In the genomic region with DNA sequence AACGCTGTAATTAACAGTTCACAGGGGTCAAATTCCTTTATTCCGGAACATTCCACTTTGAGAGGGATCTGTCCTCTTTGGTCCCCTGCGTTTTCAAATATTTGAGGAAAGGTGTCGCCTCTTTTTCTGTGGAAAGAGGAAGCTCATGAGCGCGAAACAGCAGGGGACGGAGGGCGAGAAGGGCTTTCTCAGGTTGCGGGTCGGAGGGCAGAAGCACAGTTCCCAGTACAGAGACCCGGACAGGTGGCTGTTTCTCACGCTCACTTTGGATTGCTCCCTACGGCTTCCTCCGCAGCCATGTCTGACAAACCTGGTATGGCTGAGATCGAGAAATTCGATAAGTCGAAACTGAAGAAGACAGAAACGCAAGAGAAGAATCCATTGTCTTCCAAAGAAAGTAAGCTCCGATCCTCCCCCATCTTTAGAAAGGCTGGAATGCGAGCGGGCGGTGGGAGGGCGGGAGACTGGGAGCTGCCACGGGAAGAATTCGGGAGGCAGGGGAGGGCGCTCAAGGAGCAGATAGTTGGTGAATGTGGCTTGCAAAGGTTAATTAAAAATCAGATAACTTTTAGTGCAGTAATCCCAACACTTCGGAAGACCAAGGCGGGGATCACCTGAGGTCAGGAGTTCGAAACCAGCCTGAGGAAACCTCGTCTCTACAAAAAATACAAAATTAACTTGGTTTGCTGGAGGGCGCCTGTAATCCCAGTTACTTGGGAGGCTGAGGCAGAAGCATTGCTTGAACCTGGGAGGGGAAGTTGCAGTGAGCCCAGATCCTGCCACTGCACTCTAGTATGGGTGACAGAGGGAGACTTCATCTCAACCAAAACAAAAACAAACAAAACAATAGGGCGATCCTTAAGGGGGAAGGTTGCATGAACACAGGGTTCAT, we compare ENCODE assay signal across 9 cellular contexts. TPM values are rescaled to one million over a fixed set of nuclear protein-coding genes. Genes with fewer than 3 reads are reported as not detected.
DNase-seq lines count a peak whose midpoint lies in the region; ATAC-seq lines count a peak whose summit lies in the region.
"Had no signal": no experiment of that assay in that cellular context is flagged by ENCODE, and none has a peak within 500 bp of the region (broad histone marks: within the 10 kb centered on the region; RNA-seq: fewer than 3 reads in every experiment).

No MANE protein-coding gene starts in this region.

- DNase-seq in Ammon's horn (ENCODE audit: low spot score) (peak; percentile 62), left lobe of liver (ENCODE audit: low spot score) (peak; percentile 46), SK-N-DZ (ENCODE audit: low spot score) (no peak), kidney tubule cell (ENCODE audit: low spot score) (no peak), NCI-H128 (lab: John Stamatoyannopoulos, UW; ENCODE audit: unreplicated experiment) (no peak), DMS53 (lab: John Stamatoyannopoulos, UW) (no peak)
- DNase-seq in activated naive CD4-positive, alpha-beta T cell treated with anti-CD3 and anti-CD28 coated beads, Interleukin-2, amount 50 U/mL, for 72 hours (ENCODE audit: low spot score in 2 of 2): no peak
- DNase-seq: naive B cell had no signal

- peaks cover 0 to 9% of the 10 kb centered on the region in 2 donors for H3K36me3 Mint-ChIP-seq in activated naive CD4-positive, alpha-beta T cell treated with anti-CD3 and anti-CD28 coated beads, Interleukin-2, amount 50 U/mL, for 72 hours
- H3K36me3 Mint-ChIP-seq: naive B cell had no signal

- H3K9me3 Mint-ChIP-seq in activated naive CD4-positive, alpha-beta T cell treated with anti-CD3 and anti-CD28 coated beads, Interleukin-2, amount 50 U/mL, for 72 hours: no peaks in the 10 kb centered on the region
- H3K9me3 Mint-ChIP-seq: naive B cell had no signal

- ATAC-seq in HG03045 (IDR thresholded peaks at IDR 0.05; ENCODE audit: unreplicated experiment) (peak; percentile 27), left lobe of liver (peak; percentile 66)
- ATAC-seq in activated naive CD4-positive, alpha-beta T cell treated with anti-CD3 and anti-CD28 coated beads, Interleukin-2, amount 50 U/mL, for 72 hours: peak in 1 of 2 donors; percentile 25

- peak overlapping the region; percentile 97 for H3K27ac Mint-ChIP-seq in activated naive CD4-positive, alpha-beta T cell treated with anti-CD3 and anti-CD28 coated beads, Interleukin-2, amount 50 U/mL, for 72 hours

RNA-seq across cellular contexts. Expression of a gene that starts 0.6 kb away (rescaled TPM):
- total RNA-seq in activated naive CD4-positive, alpha-beta T cell treated with anti-CD3 and anti-CD28 coated beads, Interleukin-2, amount 50 U/mL, for 72 hours: 1 to 10 TPM in 1 of 2 donors, under 1 TPM in 1; 0.84 to 2.3 TPM
- total RNA-seq in left lobe of liver: 0.48 TPM
- not detected in 2 replicates for polyA plus RNA-seq in SK-N-DZ (2014; cell fraction: cytosol; rRNA removed)
- not detected in 2 replicates for polyA plus RNA-seq in SK-N-DZ (2014; cell fraction: nucleus; rRNA removed)

Comparison
In these comparisons a context has a peak if more than half of its experiments do, and no peak if none do; other contexts are left out.
1. DNase-seq: peak in Ammon's horn (single experiment) and left lobe of liver (single experiment); none in activated naive CD4-positive, alpha-beta T cell treated with anti-CD3 and anti-CD28 coated beads, Interleukin-2, amount 50 U/mL, for 72 hours (0 of 2), SK-N-DZ (single experiment), kidney tubule cell (single experiment), NCI-H128 (single experiment) and DMS53 (single experiment).